Comparison of ENCODE assay signal across 22 cellular contexts in genomic region chr4:171265190-171265818, GRCh38.
"Had no signal": no experiment of that assay in that cellular context is flagged by ENCODE, and none has a peak within 500 bp of the region (broad histone marks: within the 10 kb centered on the region; RNA-seq: fewer than 3 reads in every experiment).

No MANE protein-coding gene starts in this region.

- H3K4me3 ChIP-seq: MG63 had no signal

- H3K4me2 ChIP-seq: SK-N-SH had no signal

- H3K36me3 ChIP-seq: MG63 had no signal

- H3K27me3 ChIP-seq: MG63 had no signal

- H3K36me3 Mint-ChIP-seq: T-cell had no signal

- H3K27ac Mint-ChIP-seq: T-cell had no signal

- H3K4me1 Mint-ChIP-seq: T-cell had no signal

- H3K9ac ChIP-seq: SK-N-SH had no signal

- H3K9me3 ChIP-seq: MG63, SK-N-SH had no signal

- DNase-seq: IMR-90, Karpas-422, KG1, MG63, NCI-H1092 treated with DMSO at 0.1 percent for 48 hours, NCI-H1436, NCI-H187, NCI-H2029, NCI-H2081 treated with DMSO at 0.1 percent for 48 hours, NCI-H2171, NCI-H226, NCI-H446, NCI-H510A, NCI-H524 treated with DMSO at 0.1 percent for 48 hours, NCI-H69, NCI-H774, RPMI8226, SHP77, SK-N-SH, SW 1271, T-cell had no signal

- H3K4me3 Mint-ChIP-seq: T-cell had no signal

- H3K27me3 Mint-ChIP-seq: T-cell had no signal

- ATAC-seq: HepG2, T-cell had no signal
